14 cellular contexts compared by ENCODE assay signal in the genomic region with DNA sequence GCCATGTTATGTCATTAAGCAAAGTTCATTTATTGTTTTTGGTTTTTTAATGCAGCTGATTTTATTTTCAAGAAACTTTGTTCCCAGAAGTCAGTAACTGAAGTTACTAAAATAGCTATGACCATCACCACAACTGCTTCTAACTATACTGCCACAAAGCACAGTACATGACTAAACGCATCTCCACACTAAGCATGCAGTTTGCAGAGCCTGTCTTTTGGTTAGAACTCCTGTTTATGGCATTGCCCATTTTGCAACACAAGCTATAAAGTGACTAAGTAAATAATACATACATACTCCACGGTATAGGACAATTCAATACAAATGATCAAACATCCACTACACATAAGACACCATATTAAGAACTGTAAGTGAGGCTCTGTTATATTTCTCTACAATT.
A peak's percentile ranks its signal among the peaks of the same experiment; 100 is the strongest.
DNase-seq lines count a peak whose midpoint lies in the region; ATAC-seq, FAIRE-seq and TF ChIP-seq lines count a peak whose summit lies in the region.
"Had no signal": no experiment of that assay in that cellular context is flagged by ENCODE, and none has a peak within 500 bp of the region (broad histone marks: within the 10 kb centered on the region; RNA-seq: fewer than 3 reads in every experiment).

No MANE protein-coding gene starts in this region.

- H3K27me3 Mint-ChIP-seq in activated CD8-positive, alpha-beta T cell treated with anti-CD3 and anti-CD28 coated beads, Interleukin-2, amount 10 ng/mL, durations not matched to agents 7 days and 5 days (ENCODE audit: low read depth): no peaks in the 10 kb centered on the region
- no peaks in the 10 kb centered on the region for H3K27me3 Mint-ChIP-seq in activated CD8-positive, alpha-beta T cell treated with anti-CD3 and anti-CD28 coated beads for 36 hours
- H3K27me3 Mint-ChIP-seq in astrocyte (ENCODE audit: low read depth, unreplicated experiment) (no peaks in the 10 kb centered on the region), GM23338 (ENCODE audit: insufficient read depth, low read depth, poor library complexity) (peaks cover 1% of the 10 kb centered on the region)
- no peaks in the 10 kb centered on the region for H3K27me3 Mint-ChIP-seq in naive thymus-derived CD4-positive, alpha-beta T cell

- TF ChIP-seq CTCF in activated CD8-positive, alpha-beta T cell treated with anti-CD3 and anti-CD28 coated beads for 36 hours (IDR thresholded peaks at IDR 0.05): no peak
- no peak for TF ChIP-seq CTCF in astrocyte (IDR thresholded peaks at IDR 0.05; ENCODE audit: insufficient read depth, low read depth, low read length)
- no peak for TF ChIP-seq CTCF in GM23338 (conservative IDR thresholded peaks at IDR 0.05; ENCODE audit: low read depth in 2 of 2)

- H3K9me3 ChIP-seq in GM23248 (ENCODE audit: low read depth): no peaks in the 10 kb centered on the region
- no peaks in the 10 kb centered on the region for H3K9me3 ChIP-seq in astrocyte (ENCODE audit: insufficient read depth, low read depth, low read length)
- H3K9me3 ChIP-seq in naive thymus-derived CD4-positive, alpha-beta T cell (ENCODE audit: control insufficient read depth in 2 of 3, low read length in 3 of 3): no peaks in the 10 kb centered on the region
- H3K9me3 ChIP-seq: upper lobe of right lung had no signal

- H3K4me2 ChIP-seq in GM23248 (ENCODE audit: unreplicated experiment) (peak overlapping the region; percentile 65), astrocyte (ENCODE audit: low read length) (no peak overlapping the region), GM23338 (no peak overlapping the region)

- H3K9me3 Mint-ChIP-seq in activated CD8-positive, alpha-beta T cell treated with anti-CD3 and anti-CD28 coated beads, Interleukin-2, amount 10 ng/mL, durations not matched to agents 7 days and 5 days (ENCODE audit: insufficient read depth): peaks cover 12% of the 10 kb centered on the region
- peaks cover 2% of the 10 kb centered on the region for H3K9me3 Mint-ChIP-seq in activated CD8-positive, alpha-beta T cell treated with anti-CD3 and anti-CD28 coated beads for 36 hours
- no peaks in the 10 kb centered on the region for H3K9me3 Mint-ChIP-seq in astrocyte (ENCODE audit: unreplicated experiment)
- H3K9me3 Mint-ChIP-seq in naive thymus-derived CD4-positive, alpha-beta T cell: peaks cover 0 to 4% (median 0%) of the 10 kb centered on the region in 11 donors
- H3K9me3 Mint-ChIP-seq in GM23338: no peaks in the 10 kb centered on the region

- peaks cover 69% of the 10 kb centered on the region for H3K36me3 Mint-ChIP-seq in activated CD8-positive, alpha-beta T cell treated with anti-CD3 and anti-CD28 coated beads, Interleukin-2, amount 10 ng/mL, durations not matched to agents 7 days and 5 days (ENCODE audit: low read depth)
- H3K36me3 Mint-ChIP-seq in activated CD8-positive, alpha-beta T cell treated with anti-CD3 and anti-CD28 coated beads for 36 hours (ENCODE audit: low read depth): peaks cover 7% of the 10 kb centered on the region
- H3K36me3 Mint-ChIP-seq in astrocyte (ENCODE audit: low read depth, unreplicated experiment) (peaks cover 1% of the 10 kb centered on the region), GM23338 (ENCODE audit: low read depth) (no peaks in the 10 kb centered on the region)
- peaks cover 0 to 22% (median 11%) of the 10 kb centered on the region in 5 donors for H3K36me3 Mint-ChIP-seq in naive thymus-derived CD4-positive, alpha-beta T cell

- H4K20me1 ChIP-seq in GM23248 (ENCODE audit: insufficient read depth) (no peaks in the 10 kb centered on the region), astrocyte (ENCODE audit: insufficient read depth, low read length) (no peaks in the 10 kb centered on the region), GM23338 (replicated peaks; ENCODE audit: insufficient read depth) (no peaks in the 10 kb centered on the region)

- H3F3A ChIP-seq in GM23248 (ENCODE audit: insufficient read depth) (peaks cover 17% of the 10 kb centered on the region), GM23338 (replicated peaks; ENCODE audit: low read depth) (no peaks in the 10 kb centered on the region)

- DNase-seq in activated CD8-positive, alpha-beta T cell treated with anti-CD3 and anti-CD28 coated beads, Interleukin-2, amount 10 ng/mL, durations not matched to agents 7 days and 5 days: no peak
- no peak for DNase-seq in activated CD8-positive, alpha-beta T cell treated with anti-CD3 and anti-CD28 coated beads for 36 hours
- DNase-seq in GM23248 (peak; percentile 41), astrocyte (ENCODE audit: low read depth) (peak; percentile 22), MV-4-11 (lab: John Stamatoyannopoulos, UW) (no peak), GM23338 (ENCODE audit: low spot score) (no peak)
- DNase-seq in naive thymus-derived CD4-positive, alpha-beta T cell: no peak
- DNase-seq: activated CD4-positive, alpha-beta T cell treated with anti-CD3 and anti-CD28 coated beads, Interleukin-2, amount 50 U/mL, for 48 hours; hippocampal formation; KBM-7; NCI-H2029; upper lobe of right lung had no signal

- H3K27ac ChIP-seq in GM23248 (peak overlapping the region; percentile 58), astrocyte (ENCODE audit: low read depth, low read length) (no peak overlapping the region), GM23338 (ENCODE audit: low read depth) (no peak overlapping the region)
- H3K27ac ChIP-seq in naive thymus-derived CD4-positive, alpha-beta T cell (ENCODE audit: low read depth, low read length): no peak overlapping the region
- H3K27ac ChIP-seq: parathyroid adenoma, upper lobe of right lung had no signal

- intact Hi-C loops in activated CD8-positive, alpha-beta T cell treated with anti-CD3 and anti-CD28 coated beads for 36 hours (cut with micrococcal nuclease): no loop called here
- intact Hi-C loops in naive thymus-derived CD4-positive, alpha-beta T cell (cut with micrococcal nuclease): loop anchor here in 1 of 2 donors (2.0 kb wide), 1 partner anchor 16 kb away; no protein-coding TSS in a partner anchor

- POLR2A ChIA-PET in activated CD8-positive, alpha-beta T cell treated with anti-CD3 and anti-CD28 coated beads, Interleukin-2, amount 10 ng/mL, durations not matched to agents 7 days and 5 days (lab: Charles Lee): interaction anchor here (0.9 to 1.2 kb wide), 3 partner anchors 8 to 110 kb away, joined by 3 to 5 read pairs (median 4); a partner anchor contains a TSS
- POLR2A ChIA-PET in activated CD8-positive, alpha-beta T cell treated with anti-CD3 and anti-CD28 coated beads for 36 hours (lab: Charles Lee): interaction anchor here (0.9 to 1.8 kb wide), 2 partner anchors 52 to 110 kb away, joined by 3 to 6 read pairs; a partner anchor contains a TSS
- POLR2A ChIA-PET in naive thymus-derived CD4-positive, alpha-beta T cell (lab: Charles Lee): interaction anchor here (0.9 to 1.4 kb wide), 2 partner anchors 12 to 110 kb away, joined by 3 to 5 read pairs; a partner anchor contains a TSS

- H3K36me3 ChIP-seq in GM23248 (ENCODE audit: low read depth): no peaks in the 10 kb centered on the region
- no peaks in the 10 kb centered on the region for H3K36me3 ChIP-seq in astrocyte (ENCODE audit: insufficient read depth, low read length)
- H3K36me3 ChIP-seq in naive thymus-derived CD4-positive, alpha-beta T cell (ENCODE audit: control insufficient read depth in 2 of 3, insufficient read depth in 3 of 3, low read length in 3 of 3): no peaks in the 10 kb centered on the region
- H3K36me3 ChIP-seq in GM23338 (ENCODE audit: insufficient read depth): no peaks in the 10 kb centered on the region
- H3K36me3 ChIP-seq: upper lobe of right lung had no signal

- H3K4me3 ChIP-seq in GM23248 (no peak overlapping the region), astrocyte (ENCODE audit: insufficient read depth, low read depth, low read length) (no peak overlapping the region), GM23338 (no peak overlapping the region)
- no peak overlapping the region for H3K4me3 ChIP-seq in naive thymus-derived CD4-positive, alpha-beta T cell (ENCODE audit: low read length)
- H3K4me3 ChIP-seq: upper lobe of right lung had no signal

- peaks cover 86% of the 10 kb centered on the region for H3K4me1 Mint-ChIP-seq in activated CD8-positive, alpha-beta T cell treated with anti-CD3 and anti-CD28 coated beads, Interleukin-2, amount 10 ng/mL, durations not matched to agents 7 days and 5 days (ENCODE audit: low read depth)
- peaks cover 78% of the 10 kb centered on the region for H3K4me1 Mint-ChIP-seq in activated CD8-positive, alpha-beta T cell treated with anti-CD3 and anti-CD28 coated beads for 36 hours (ENCODE audit: low read depth)
- H3K4me1 Mint-ChIP-seq in astrocyte (ENCODE audit: low read depth, unreplicated experiment) (peaks cover 28% of the 10 kb centered on the region), GM23338 (peaks cover 13% of the 10 kb centered on the region)
- peaks cover 61 to 88% (median 83%) of the 10 kb centered on the region in 7 donors for H3K4me1 Mint-ChIP-seq in naive thymus-derived CD4-positive, alpha-beta T cell

- H2AFZ ChIP-seq in GM23248 (no peak overlapping the region), astrocyte (ENCODE audit: low read depth, low read length) (no peak overlapping the region), GM23338 (no peak overlapping the region)
- H2AFZ ChIP-seq: parathyroid adenoma had no signal

- 96 to 98% methylated on average over 2 of the region's 2 CpGs for WGBS in GM23248 (ENCODE audit: low coverage in 1 of 2, low lambda C conversion rate in 2 of 2, missing lambda C conversion rate in 2 of 2), 2 experiments

- in situ Hi-C loops in GM23248 (cut with MboI): no loop called here

- peak; percentile 24 for ATAC-seq in activated CD8-positive, alpha-beta T cell treated with anti-CD3 and anti-CD28 coated beads, Interleukin-2, amount 10 ng/mL, durations not matched to agents 7 days and 5 days
- no peak for ATAC-seq in activated CD8-positive, alpha-beta T cell treated with anti-CD3 and anti-CD28 coated beads for 36 hours
- no peak for ATAC-seq in naive thymus-derived CD4-positive, alpha-beta T cell
- ATAC-seq in GM18909 (IDR thresholded peaks at IDR 0.05; ENCODE audit: poor library complexity, unreplicated experiment) (no peak), GM23338 (no peak)

- peak overlapping the region; percentile 77 for H3K27ac Mint-ChIP-seq in activated CD8-positive, alpha-beta T cell treated with anti-CD3 and anti-CD28 coated beads, Interleukin-2, amount 10 ng/mL, durations not matched to agents 7 days and 5 days
- no peak overlapping the region for H3K27ac Mint-ChIP-seq in activated CD8-positive, alpha-beta T cell treated with anti-CD3 and anti-CD28 coated beads for 36 hours
- peak overlapping the region; percentile 0 for H3K27ac Mint-ChIP-seq in astrocyte (ENCODE audit: unreplicated experiment)
- H3K27ac Mint-ChIP-seq in naive thymus-derived CD4-positive, alpha-beta T cell: peak overlapping the region; percentile 67 to 94 (median 78)
- H3K27ac Mint-ChIP-seq in GM23338: no peak overlapping the region

- H3K4me3 Mint-ChIP-seq in activated CD8-positive, alpha-beta T cell treated with anti-CD3 and anti-CD28 coated beads, Interleukin-2, amount 10 ng/mL, durations not matched to agents 7 days and 5 days: no peak overlapping the region
- no peak overlapping the region for H3K4me3 Mint-ChIP-seq in activated CD8-positive, alpha-beta T cell treated with anti-CD3 and anti-CD28 coated beads for 36 hours
- H3K4me3 Mint-ChIP-seq in astrocyte (ENCODE audit: unreplicated experiment): no peak overlapping the region
- peak overlapping the region in 4 of 10 donors; percentile 44 to 80 (median 67) for H3K4me3 Mint-ChIP-seq in naive thymus-derived CD4-positive, alpha-beta T cell
- H3K4me3 Mint-ChIP-seq in GM23338: no peak overlapping the region

- H3K9me2 ChIP-seq in GM23248 (ENCODE audit: insufficient read depth) (no peaks in the 10 kb centered on the region), GM23338 (ENCODE audit: insufficient read depth) (no peaks in the 10 kb centered on the region)

- peaks cover 31% of the 10 kb centered on the region for H3K79me2 ChIP-seq in GM23248 (ENCODE audit: insufficient read depth)
- no peaks in the 10 kb centered on the region for H3K79me2 ChIP-seq in astrocyte (ENCODE audit: insufficient read depth, low read length)
- H3K79me2 ChIP-seq in GM23338 (replicated peaks; ENCODE audit: insufficient read depth): no peaks in the 10 kb centered on the region
- H3K79me2 ChIP-seq: parathyroid adenoma had no signal

- H3K27me3 ChIP-seq in GM23248 (replicated peaks; ENCODE audit: insufficient read depth) (no peaks in the 10 kb centered on the region), astrocyte (ENCODE audit: insufficient read depth, low read length) (no peaks in the 10 kb centered on the region), GM23338 (ENCODE audit: insufficient read depth) (no peaks in the 10 kb centered on the region)
- H3K27me3 ChIP-seq in naive thymus-derived CD4-positive, alpha-beta T cell (ENCODE audit: control insufficient read depth in 2 of 2, insufficient read depth in 2 of 2, low read length in 2 of 2): no peaks in the 10 kb centered on the region
- H3K27me3 ChIP-seq: upper lobe of right lung had no signal

- H3K9ac ChIP-seq in GM23248 (0 out of 2 replicates have a peak overlapping the region, but pooled peaks have one; percentile 12), astrocyte (ENCODE audit: low read length) (no peak overlapping the region)
- H3K9ac ChIP-seq: parathyroid adenoma had no signal

- FAIRE-seq in astrocyte (lab: Jason Lieb, UNC): no peak

- H3K4me1 ChIP-seq in GM23248 (ENCODE audit: insufficient read depth) (peaks cover 18% of the 10 kb centered on the region), astrocyte (ENCODE audit: insufficient read depth, low read length) (peaks cover 14% of the 10 kb centered on the region), GM23338 (ENCODE audit: insufficient read depth) (0 out of 2 replicates have a peak, but pooled peaks cover 2% of the 10 kb centered on the region)
- peaks cover 8 to 52% of the 10 kb centered on the region in 2 donors for H3K4me1 ChIP-seq in naive thymus-derived CD4-positive, alpha-beta T cell (ENCODE audit: control insufficient read depth in 2 of 2, insufficient read depth in 2 of 2, low read length in 2 of 2)
- H3K4me1 ChIP-seq: parathyroid adenoma had no signal

- CTCF ChIA-PET in activated CD8-positive, alpha-beta T cell treated with anti-CD3 and anti-CD28 coated beads, Interleukin-2, amount 10 ng/mL, durations not matched to agents 7 days and 5 days (lab: Charles Lee): interaction anchor here (1.0 to 2.1 kb wide), 2 partner anchors 41 to 44 kb away, joined by 3 to 5 read pairs; no protein-coding TSS in a partner anchor
- CTCF ChIA-PET in activated CD8-positive, alpha-beta T cell treated with anti-CD3 and anti-CD28 coated beads for 36 hours (lab: Charles Lee): interaction anchor here (1.1 to 1.4 kb wide), 3 partner anchors 10 to 112 kb away, joined by 3 to 5 read pairs (median 3); no protein-coding TSS in a partner anchor
- CTCF ChIA-PET in naive thymus-derived CD4-positive, alpha-beta T cell (lab: Charles Lee): interaction anchor here (0.6 to 1.1 kb wide), 3 partner anchors 15 to 496 kb away, joined by 3 to 4 read pairs (median 3); no protein-coding TSS in a partner anchor

Comparison
In these comparisons a context has a peak if more than half of its experiments do, and no peak if none do; other contexts are left out.
1. H3K27ac Mint-ChIP-seq: peak in activated CD8-positive, alpha-beta T cell treated with anti-CD3 and anti-CD28 coated beads, Interleukin-2, amount 10 ng/mL, durations not matched to agents 7 days and 5 days (single experiment), astrocyte (single experiment) and naive thymus-derived CD4-positive, alpha-beta T cell (9 of 9); none in activated CD8-positive, alpha-beta T cell treated with anti-CD3 and anti-CD28 coated beads for 36 hours (single experiment) and GM23338 (single experiment).
2. DNase-seq: peak in GM23248 (single experiment) and astrocyte (single experiment); none in activated CD8-positive, alpha-beta T cell treated with anti-CD3 and anti-CD28 coated beads, Interleukin-2, amount 10 ng/mL, durations not matched to agents 7 days and 5 days (single experiment), activated CD8-positive, alpha-beta T cell treated with anti-CD3 and anti-CD28 coated beads for 36 hours (single experiment), naive thymus-derived CD4-positive, alpha-beta T cell (0 of 9), MV-4-11 (single experiment) and GM23338 (single experiment).